In genomic region chr16:70705056-70705455, GRCh38 we compare ENCODE assay signal across 21 cellular contexts. TPM values are rescaled to one million over a fixed set of nuclear protein-coding genes. Genes with fewer than 3 reads are reported as not detected.
A peak's percentile ranks its signal among the peaks of the same experiment; 100 is the strongest.
DNase-seq lines count a peak whose midpoint lies in the region; ATAC-seq and TF ChIP-seq lines count a peak whose summit lies in the region.
"Had no signal": no experiment of that assay in that cellular context is flagged by ENCODE, and none has a peak within 500 bp of the region (broad histone marks: within the 10 kb centered on the region; RNA-seq: fewer than 3 reads in every experiment).

No MANE protein-coding gene starts in this region.

- 86 to 98% (median 91%) methylated on average over 7 to 8 of the region's 8 CpGs for WGBS in spleen, 5 donors

- H3K27me3 ChIP-seq in RWPE2 (ENCODE audit: insufficient read depth, poor library complexity, severe bottlenecking) (no peaks in the 10 kb centered on the region), spleen (replicated peaks in 1 of 7) (no peaks in the 10 kb centered on the region)
- H3K27me3 ChIP-seq: body of pancreas, Peyer's patch had no signal

- no peak for ATAC-seq in RWPE2 (ENCODE audit: low read depth)
- no peak for ATAC-seq in HG03342 (IDR thresholded peaks at IDR 0.05; ENCODE audit: unreplicated experiment)
- ATAC-seq: body of pancreas; natural killer cell; stimulated activated naive CD8-positive, alpha-beta T cell treated with anti-CD3 and anti-CD28 coated beads, Interleukin-15, amount 100 ng/mL, for 72 hours had no signal

- H3K27me3 Mint-ChIP-seq in Calu3 (ENCODE audit: unreplicated experiment) = no peaks in the 10 kb centered on the region
- H3K27me3 Mint-ChIP-seq: activated CD4-positive, alpha-beta memory T cell treated with anti-CD3 and anti-CD28 coated beads for 36 hours; activated T-cell treated with anti-CD3 and anti-CD28 coated beads, Interleukin-2, amount 50 U/mL, for 24 hours; B cell; stimulated activated naive CD8-positive, alpha-beta T cell treated with anti-CD3 and anti-CD28 coated beads, Interleukin-15, amount 100 ng/mL, for 72 hours had no signal

- DNase-seq in Calu3 (no peak), RWPE2 (ENCODE audit: low spot score) (no peak), fibroblast of mammary gland (ENCODE audit: low read depth) (peak; percentile 32), spleen (no peak), GM13976 (ENCODE audit: low spot score) (no peak), RKO (ENCODE audit: low spot score) (no peak), NCI-H1694 (lab: John Stamatoyannopoulos, UW) (no peak)
- DNase-seq: activated CD4-positive, alpha-beta memory T cell treated with anti-CD3 and anti-CD28 coated beads for 36 hours; activated naive CD4-positive, alpha-beta T cell treated with anti-CD3 and anti-CD28 coated beads, Interleukin-2, amount 50 U/mL, for 16 hours; activated T-cell treated with anti-CD3 and anti-CD28 coated beads, Interleukin-2, amount 50 U/mL, for 24 hours; body of pancreas; erythroblast; head of caudate nucleus; Kasumi-1; natural killer cell; NCI-H1417 treated with DMSO at 0.1 percent for 48 hours; Peyer's patch; retina; stimulated activated naive CD8-positive, alpha-beta T cell treated with anti-CD3 and anti-CD28 coated beads, Interleukin-15, amount 100 ng/mL, for 72 hours had no signal

- H3K4me3 Mint-ChIP-seq in Calu3 (ENCODE audit: low read depth, unreplicated experiment) = no peak overlapping the region
- H3K4me3 Mint-ChIP-seq: activated CD4-positive, alpha-beta memory T cell treated with anti-CD3 and anti-CD28 coated beads for 36 hours; activated T-cell treated with anti-CD3 and anti-CD28 coated beads, Interleukin-2, amount 50 U/mL, for 24 hours; B cell; natural killer cell; stimulated activated naive CD8-positive, alpha-beta T cell treated with anti-CD3 and anti-CD28 coated beads, Interleukin-15, amount 100 ng/mL, for 72 hours had no signal

- TF ChIP-seq CTCF in Calu3 (IDR thresholded peaks at IDR 0.05; ENCODE audit: unreplicated experiment) (no peak), RWPE2 (IDR thresholded peaks at IDR 0.05; ENCODE audit: poor library complexity, severe bottlenecking) (no peak), fibroblast of mammary gland (conservative IDR thresholded peaks at IDR 0.05; ENCODE audit: control insufficient read depth, insufficient read depth, low read depth, low read length) (no peak), spleen (IDR thresholded peaks at IDR 0.05 in 8 of 11, conservative IDR thresholded peaks at IDR 0.05 in 3 of 11) (no peak), GM13976 (IDR thresholded peaks at IDR 0.05; ENCODE audit: borderline replicate concordance, control extremely low read depth, extremely low read depth, insufficient read depth, missing control alignments) (no peak)

- H3K4me1 Mint-ChIP-seq in Calu3 (ENCODE audit: low read depth, unreplicated experiment) = peaks cover 33% of the 10 kb centered on the region
- H3K4me1 Mint-ChIP-seq: B cell had no signal

- peak overlapping the region; percentile 41 for H3K27ac Mint-ChIP-seq in Calu3 (ENCODE audit: unreplicated experiment)
- H3K27ac Mint-ChIP-seq: activated CD4-positive, alpha-beta memory T cell treated with anti-CD3 and anti-CD28 coated beads for 36 hours; activated T-cell treated with anti-CD3 and anti-CD28 coated beads, Interleukin-2, amount 50 U/mL, for 24 hours; B cell; natural killer cell; stimulated activated naive CD8-positive, alpha-beta T cell treated with anti-CD3 and anti-CD28 coated beads, Interleukin-15, amount 100 ng/mL, for 72 hours had no signal

- TF ChIP-seq POLR2A in spleen (IDR thresholded peaks at IDR 0.05) = no peak

- CTCF ChIA-PET in Calu3 (lab: Charles Lee) = no interaction called here

- no peak overlapping the region for H3K4me3 ChIP-seq in RWPE2 (ENCODE audit: severe bottlenecking)
- no peak overlapping the region for H3K4me3 ChIP-seq in fibroblast of mammary gland (ENCODE audit: control insufficient read depth, low read depth, low read length)
- no peak overlapping the region for H3K4me3 ChIP-seq in spleen
- H3K4me3 ChIP-seq: body of pancreas, Peyer's patch had no signal

- H3K27ac ChIP-seq in RWPE2 (ENCODE audit: poor library complexity, severe bottlenecking) = peak overlapping the region; percentile 92
- H3K27ac ChIP-seq in spleen = peak overlapping the region in 7 of 8 donors; percentile 45 to 87 (median 73)
- H3K27ac ChIP-seq: body of pancreas had no signal

- no TSS peak for BruUV-seq in Calu3 (replicated peaks; lab: Mats Ljungman, UMichigan)

- H3K9me3 Mint-ChIP-seq in Calu3 (ENCODE audit: low read depth, unreplicated experiment) = no peaks in the 10 kb centered on the region
- H3K9me3 Mint-ChIP-seq: activated CD4-positive, alpha-beta memory T cell treated with anti-CD3 and anti-CD28 coated beads for 36 hours; activated T-cell treated with anti-CD3 and anti-CD28 coated beads, Interleukin-2, amount 50 U/mL, for 24 hours; natural killer cell; stimulated activated naive CD8-positive, alpha-beta T cell treated with anti-CD3 and anti-CD28 coated beads, Interleukin-15, amount 100 ng/mL, for 72 hours had no signal

- H3K4me1 ChIP-seq in RWPE2 (ENCODE audit: insufficient read depth, poor library complexity, severe bottlenecking) (peaks cover 58% of the 10 kb centered on the region), spleen (peaks cover 24 to 98% (median 81%) of the 10 kb centered on the region in 6 donors)
- H3K4me1 ChIP-seq: body of pancreas had no signal

- H3K36me3 Mint-ChIP-seq in Calu3 (ENCODE audit: insufficient read depth, unreplicated experiment) = peaks cover 18% of the 10 kb centered on the region
- H3K36me3 Mint-ChIP-seq: activated CD4-positive, alpha-beta memory T cell treated with anti-CD3 and anti-CD28 coated beads for 36 hours; natural killer cell had no signal

- H3K9me3 ChIP-seq in RWPE2 (ENCODE audit: severe bottlenecking) (no peaks in the 10 kb centered on the region), spleen (no peaks in the 10 kb centered on the region)
- H3K9me3 ChIP-seq: body of pancreas, Peyer's patch had no signal

- in situ Hi-C loops in GM13976 (cut with MboI; ENCODE audit: low sequenced_read_pairs, unreplicated experiment) = no loop called here

- no peaks in the 10 kb centered on the region for H3K36me3 ChIP-seq in RWPE2 (ENCODE audit: low read depth)
- peaks cover 0 to 75% (median 3%) of the 10 kb centered on the region in 6 donors for H3K36me3 ChIP-seq in spleen

- intact Hi-C loops in Calu3 (cut with micrococcal nuclease; ENCODE audit: unreplicated experiment) = loop anchor here (5.0 kb wide), 2 partner anchors 42 to 67 kb away; no protein-coding TSS in a partner anchor
- intact Hi-C loops in spleen (cut with DNase I; ENCODE audit: low total_unique reads) = no loop called here

RNA-seq across cellular contexts. Expression of gene MTSS2, which starts 19.2 kb away (rescaled TPM):
- total RNA-seq in Calu3 (2022) (27.1 and 28.3 TPM in 2 replicates), spleen (100 to 1,000 TPM in 3 of 7 donors, 10 to 100 TPM in 4; 40.6 to 116 (median 94.6) TPM)
- 10 to 100 TPM in 2 of 3 donors, 1 to 10 TPM in 1; 9.0 to 66.7 (median 12.2) TPM for polyA plus RNA-seq in spleen

RNA-seq across cellular contexts. Expression of gene IL34, which starts 58.7 kb away (rescaled TPM):
- total RNA-seq in Calu3 (2022) (0.35 and 0.39 TPM in 2 replicates), spleen (100 to 1,000 TPM in 5 of 7 donors, 10 to 100 TPM in 2; 48.2 to 258 (median 197) TPM)
- 10 to 100 TPM; 20.3 to 82.3 (median 21.3) TPM for polyA plus RNA-seq in spleen
- total RNA-seq: activated CD4-positive, alpha-beta memory T cell treated with anti-CD3 and anti-CD28 coated beads for 36 hours; B cell had no signal

Comparison
In these comparisons a context has a peak if more than half of its experiments do, and no peak if none do; other contexts are left out.
1. RNA of gene IL34, which starts 58.7 kb away (total RNA-seq): 48.2 to 258 TPM in spleen; 0.35 to 0.39 TPM in Calu3; every median in the first group is over 10 times any median in the second.